Comparison of ENCODE assay signal across 15 cellular contexts in genomic region chrX:83529950-83530349, GRCh38. TPM values are rescaled to one million over a fixed set of nuclear protein-coding genes. Genes with fewer than 3 reads are reported as not detected.
DNase-seq lines count a peak whose midpoint lies in the region; ATAC-seq and TF ChIP-seq lines count a peak whose summit lies in the region.
"Had no signal": no experiment of that assay in that cellular context is flagged by ENCODE, and none has a peak within 500 bp of the region (broad histone marks: within the 10 kb centered on the region; RNA-seq: fewer than 3 reads in every experiment).

No MANE protein-coding gene starts in this region.

- H3K27me3 ChIP-seq in right lobe of liver (no peaks in the 10 kb centered on the region), heart right ventricle (peaks cover 0 to 17% (median 0%) of the 10 kb centered on the region in 7 donors)

- intact Hi-C loops in right lobe of liver (cut with DNase I) = no loop called here
- intact Hi-C loops in heart right ventricle (cut with DNase I) = no loop called here

- H3K4me1 ChIP-seq in right lobe of liver = no peaks in the 10 kb centered on the region
- no peaks in the 10 kb centered on the region for H3K4me1 ChIP-seq in heart right ventricle
- H3K4me1 ChIP-seq: BLaER1 treated with 17β-estradiol and CSF1 and Interleukin-3, amounts not matched to agents 10 nM and 100 nM; HAP-1 had no signal

- peak in 1 of 4 donors; percentile 51 for ATAC-seq in right lobe of liver
- no peak for ATAC-seq in heart right ventricle

- H3K9me3 ChIP-seq in right lobe of liver (no peaks in the 10 kb centered on the region), heart right ventricle (no peaks in the 10 kb centered on the region)
- H3K9me3 ChIP-seq: BLaER1 treated with 17β-estradiol and CSF1 and Interleukin-3, amounts not matched to agents 10 nM and 100 nM; HAP-1 had no signal

- WGBS in right lobe of liver (ENCODE audit: insufficient coverage, low coverage, low lambda C conversion rate, missing lambda C conversion rate) = 25% methylated on average over 1 of the region's 1 CpG
- 60 to 75% methylated on average over 1 of the region's 1 CpG for WGBS in heart right ventricle, 2 donors

- H3K4me3 ChIP-seq in LNCaP clone FGC (ENCODE audit: low read depth, low read length) (no peak overlapping the region), right lobe of liver (no peak overlapping the region), heart right ventricle (no peak overlapping the region)
- H3K4me3 ChIP-seq: BLaER1 treated with 17β-estradiol and CSF1 and Interleukin-3, amounts not matched to agents 10 nM and 100 nM; HAP-1 had no signal

- H3K27ac ChIP-seq in C4-2B (no peak overlapping the region), right lobe of liver (no peak overlapping the region), heart right ventricle (no peak overlapping the region)
- H3K27ac ChIP-seq: BLaER1 treated with 17β-estradiol and CSF1 and Interleukin-3, amounts not matched to agents 10 nM and 100 nM had no signal

- no peaks in the 10 kb centered on the region for H3K36me3 ChIP-seq in right lobe of liver
- no peaks in the 10 kb centered on the region for H3K36me3 ChIP-seq in heart right ventricle
- H3K36me3 ChIP-seq: BLaER1 treated with 17β-estradiol and CSF1 and Interleukin-3, amounts not matched to agents 10 nM and 100 nM; HAP-1 had no signal

- no peak for DNase-seq in LNCaP clone FGC (ENCODE audit: low read depth)
- peak; percentile 0 for DNase-seq in NCI-H69 (lab: John Stamatoyannopoulos, UW)
- no peak for DNase-seq in right lobe of liver
- DNase-seq in heart right ventricle = no peak
- no peak for DNase-seq in NCI-H2107 (lab: John Stamatoyannopoulos, UW)
- no peak for DNase-seq in NCI-H1092 treated with DMSO at 0.1 percent for 48 hours (lab: John Stamatoyannopoulos, UW)
- DNase-seq: Calu3; CD4-positive, alpha-beta T cell; DND-41; GDM1 had no signal

- TF ChIP-seq CTCF in C4-2B (conservative IDR thresholded peaks at IDR 0.05) (peak; percentile 18; the same call in 1 of the 2 replicates), LNCaP clone FGC (IDR thresholded peaks at IDR 0.05; ENCODE audit: control insufficient read depth, extremely low read depth, insufficient read depth) (0 out of 2 replicates have a peak, but pooled peaks have one; percentile 17), right lobe of liver (IDR thresholded peaks at IDR 0.05) (peak; percentile 9 to 22 (median 12)), heart right ventricle (IDR thresholded peaks at IDR 0.05) (no peak)

- no peak for TF ChIP-seq POLR2A in right lobe of liver (IDR thresholded peaks at IDR 0.05)

RNA-seq across cellular contexts. Expression of gene POU3F4, which starts 21.9 kb away (rescaled TPM):
- total RNA-seq in right lobe of liver (not detected), heart right ventricle (not detected)
- not detected for polyA plus RNA-seq in heart right ventricle
- total RNA-seq: A673; Calu3; CD4-positive, alpha-beta T cell; HT1080 had no signal

Comparison
In these comparisons a context has a peak if more than half of its experiments do, and no peak if none do; other contexts are left out.
1. CTCF ChIP-seq: peak in C4-2B (single experiment), LNCaP clone FGC (single experiment) and right lobe of liver (4 of 4); none in heart right ventricle (0 of 9).